ENCODE assay signal across 8 cellular contexts in the genomic region with DNA sequence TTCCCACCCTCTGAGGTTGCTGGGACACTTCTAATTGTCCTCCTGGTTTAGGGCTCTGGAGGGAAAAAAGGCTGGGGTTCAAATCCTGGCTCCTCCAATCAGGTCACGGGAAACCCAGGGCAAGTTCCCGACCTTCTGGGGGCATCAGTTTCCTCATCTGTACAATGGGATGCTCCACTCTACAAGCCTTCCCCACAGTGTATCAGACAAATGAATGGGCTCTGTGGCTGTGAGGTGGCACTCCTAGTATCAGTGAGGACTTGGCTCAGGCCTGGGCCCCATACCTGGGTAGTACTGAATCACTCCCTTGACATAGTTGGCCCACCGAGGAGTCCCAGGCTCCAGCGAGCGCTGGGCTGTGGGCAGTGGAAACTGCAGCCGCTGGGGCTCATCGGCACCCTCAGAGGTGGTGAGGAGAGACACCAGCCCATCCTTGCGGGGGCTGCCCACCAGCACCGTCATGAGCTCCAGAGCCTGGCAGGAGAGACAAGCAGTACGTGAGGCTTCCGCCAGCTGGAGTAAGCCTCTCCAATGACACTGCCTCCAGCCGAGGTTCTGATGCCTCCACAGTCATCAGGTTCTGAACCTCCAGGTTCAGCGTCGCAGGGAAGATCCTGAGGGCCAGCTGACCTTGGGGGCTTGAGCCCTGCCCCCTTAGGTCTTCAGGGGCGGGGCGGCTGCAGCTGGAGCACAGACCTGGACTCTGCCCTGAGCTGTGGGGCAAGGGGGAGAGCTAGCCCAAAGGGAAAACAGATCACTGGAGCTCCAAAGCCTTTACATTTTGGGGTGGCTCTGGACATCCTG. TPM values are rescaled to one million over a fixed set of nuclear protein-coding genes. Genes with fewer than 3 reads are reported as not detected.
DNase-seq lines count a peak whose midpoint lies in the region; ATAC-seq and TF ChIP-seq lines count a peak whose summit lies in the region.

No MANE protein-coding gene starts in this region.

- 46% methylated on average over 14 of the region's 16 CpGs for WGBS in prostate gland

- peaks cover 10% of the 10 kb centered on the region; the same call in 1 of the 2 replicates for H3K36me3 ChIP-seq in SJSA1
- H3K36me3 ChIP-seq in prostate gland = no peaks in the 10 kb centered on the region

- ATAC-seq in HG02885 (IDR thresholded peaks at IDR 0.05; ENCODE audit: poor library complexity, unreplicated experiment) = no peak

- TF ChIP-seq POLR2A in prostate gland (IDR thresholded peaks at IDR 0.05) = no peak

- H3K4me1 ChIP-seq in SJSA1 (replicated peaks) (peaks cover 16% of the 10 kb centered on the region), prostate gland (replicated peaks) (no peaks in the 10 kb centered on the region)

- intact Hi-C loops in prostate gland (cut with DNase I) = loop anchor here (5.0 kb wide), 1 partner anchor 128 kb away; no protein-coding TSS in a partner anchor

- DNase-seq in EH (ENCODE audit: low read depth) = peak; percentile 23
- no peak for DNase-seq in SJSA1 (ENCODE audit: low read depth in 1 of 2, low spot score in 2 of 2)
- DNase-seq in fibroblast of the aortic adventitia (ENCODE audit: low read depth) = no peak
- DNase-seq in prostate gland (ENCODE audit: low spot score) = no peak
- no peak for DNase-seq in SK-N-DZ (ENCODE audit: low spot score)
- DNase-seq in NCI-H526 (lab: John Stamatoyannopoulos, UW) = no peak
- no peak for DNase-seq in OCI-M1 (lab: John Stamatoyannopoulos, UW)

- H3K27me3 ChIP-seq in SJSA1 (replicated peaks) (no peaks in the 10 kb centered on the region), prostate gland (replicated peaks; ENCODE audit: insufficient read depth) (no peaks in the 10 kb centered on the region)

- TF ChIP-seq CTCF in fibroblast of the aortic adventitia (IDR thresholded peaks at IDR 0.05; ENCODE audit: insufficient read depth, low read length) (no peak), prostate gland (IDR thresholded peaks at IDR 0.05) (no peak)

- H3K27ac ChIP-seq in SJSA1 = no peak overlapping the region
- H3K27ac ChIP-seq in prostate gland = peak overlapping the region; percentile 77 to 84

- H3K9me3 ChIP-seq in SJSA1 (replicated peaks) (no peaks in the 10 kb centered on the region), prostate gland (no peaks in the 10 kb centered on the region)

- peak overlapping the region; percentile 56 for H3K4me3 ChIP-seq in SJSA1
- peak overlapping the region; percentile 71 for H3K4me3 ChIP-seq in fibroblast of the aortic adventitia (ENCODE audit: low read depth, low read length)
- peak overlapping the region; percentile 59 to 60 for H3K4me3 ChIP-seq in prostate gland

RNA-seq across cellular contexts. Expression of gene GALK1, which starts 1.2 kb away (rescaled TPM):
- total RNA-seq in SJSA1 (2014; rRNA removed; shearing (Covaris generic)) = 50.5 and 50.6 TPM in 2 replicates
- total RNA-seq in fibroblast of the aortic adventitia (ENCODE audit: low replicate concordance) = 20.6 and 35.9 TPM in 2 replicates
- 10 to 100 TPM; 28.1 to 28.5 TPM for total RNA-seq in prostate gland
- 31.3 and 40.1 TPM in 2 replicates for polyA plus RNA-seq in SK-N-DZ (2014; cell fraction: cytosol; rRNA removed)
- polyA plus RNA-seq in SK-N-DZ (2014; cell fraction: nucleus; rRNA removed) = 40.1 and 54.0 TPM in 2 replicates

RNA-seq across cellular contexts. Expression of gene UNK, which starts 20.8 kb away (rescaled TPM):
- total RNA-seq in SJSA1 (2014; rRNA removed; shearing (Covaris generic)) = 28.8 and 42.8 TPM in 2 replicates
- total RNA-seq in fibroblast of the aortic adventitia (ENCODE audit: low replicate concordance) (18.0 and 30.2 TPM in 2 replicates), prostate gland (10 to 100 TPM; 68.9 to 72.5 TPM)
- 115 and 128 TPM in 2 replicates for polyA plus RNA-seq in SK-N-DZ (2014; cell fraction: cytosol; rRNA removed)
- 135 and 145 TPM in 2 replicates for polyA plus RNA-seq in SK-N-DZ (2014; cell fraction: nucleus; rRNA removed)

RNA-seq across cellular contexts. Expression of gene ITGB4, which starts 42.6 kb away (rescaled TPM):
- not detected in 2 replicates for total RNA-seq in SJSA1 (2014; rRNA removed; shearing (Covaris generic))
- 0.09 and 0.16 TPM in 2 replicates for total RNA-seq in fibroblast of the aortic adventitia (ENCODE audit: low replicate concordance)
- total RNA-seq in prostate gland = 100 to 1,000 TPM in 1 of 2 donors, 10 to 100 TPM in 1; 81.0 to 105 TPM
- polyA plus RNA-seq in SK-N-DZ (2014; cell fraction: cytosol; rRNA removed) = 0.62 and 1.4 TPM in 2 replicates
- 0.23 and 0.32 TPM in 2 replicates for polyA plus RNA-seq in SK-N-DZ (2014; cell fraction: nucleus; rRNA removed)

Comparison
In these comparisons a context has a peak if more than half of its experiments do, and no peak if none do; other contexts are left out.
1. RNA of gene ITGB4, which starts 42.6 kb away (total RNA-seq): 81.0 to 105 TPM in prostate gland; 0.09 to 0.16 TPM in fibroblast of the aortic adventitia and not detected in SJSA1; every median in the first group is over 10 times any median in the second.
2. Peak in every context shown above with its lines, with median percentiles within 50 percentile points of each other: H3K4me3 ChIP-seq.